Comparison of ENCODE assay signal across 11 cellular contexts in the genomic region with DNA sequence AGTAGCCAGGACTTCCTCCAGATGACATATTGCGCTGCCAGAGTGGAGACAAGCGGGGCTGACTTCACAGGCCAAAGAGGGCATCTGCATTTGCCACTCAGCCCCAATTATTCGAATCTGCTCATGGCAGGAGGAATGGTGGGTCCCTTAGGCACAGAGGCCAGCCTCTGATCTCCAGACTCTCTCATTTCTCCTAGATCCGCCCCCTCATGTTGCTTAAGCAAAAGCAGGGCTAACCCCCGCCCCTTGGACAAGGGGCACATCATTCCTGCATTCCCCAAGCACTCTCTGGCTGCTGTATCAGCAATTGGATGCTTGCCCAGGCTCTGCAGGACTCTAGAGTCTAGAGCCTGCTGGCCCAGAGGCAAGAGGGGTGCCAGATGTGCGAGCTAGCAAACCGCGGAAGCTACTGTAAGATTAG.
DNase-seq lines count a peak whose midpoint lies in the region; ATAC-seq and TF ChIP-seq lines count a peak whose summit lies in the region.
"Had no signal": no experiment of that assay in that cellular context is flagged by ENCODE, and none has a peak within 500 bp of the region (broad histone marks: within the 10 kb centered on the region; RNA-seq: fewer than 3 reads in every experiment).

No MANE protein-coding gene starts in this region.

- no peak overlapping the region for H3K27ac ChIP-seq in substantia nigra (ENCODE audit: low read depth, low read length, poor library complexity, severe bottlenecking)
- H3K27ac ChIP-seq: right lobe of liver had no signal

- ATAC-seq in SK-N-SH treated with all-trans-retinoic acid at 6 μM for 48 hours (peak; percentile 100), HG02588 (IDR thresholded peaks at IDR 0.05; ENCODE audit: unreplicated experiment) (no peak), GM18861 (IDR thresholded peaks at IDR 0.05; ENCODE audit: unreplicated experiment) (no peak)

- DNase-seq in HS-27A (ENCODE audit: low read depth) = peak; percentile 59
- DNase-seq in hippocampal formation (lab: John Stamatoyannopoulos, UW) = peak; percentile 26 to 67
- peak in 40 of 49 donors; percentile 3 to 63 (median 32) for DNase-seq in substantia nigra (lab: John Stamatoyannopoulos, UW)
- DNase-seq in activated gamma-delta T cell (lab: John Stamatoyannopoulos, UW) = no peak
- DNase-seq in glomerular visceral epithelial cell (ENCODE audit: extremely low spot score) = no peak
- DNase-seq: activated CD4-positive, alpha-beta T cell treated with anti-CD3 and anti-CD28 coated beads for 1 hour; effector CD8-positive, alpha-beta T cell had no signal

TF ChIP-seq in SK-N-SH treated with all-trans-retinoic acid at 6 μM for 48 hours, 23 proteins besides CTCF, POLR2A, EP300 and RAD21:
- TF ChIP-seq, protein P1, sequence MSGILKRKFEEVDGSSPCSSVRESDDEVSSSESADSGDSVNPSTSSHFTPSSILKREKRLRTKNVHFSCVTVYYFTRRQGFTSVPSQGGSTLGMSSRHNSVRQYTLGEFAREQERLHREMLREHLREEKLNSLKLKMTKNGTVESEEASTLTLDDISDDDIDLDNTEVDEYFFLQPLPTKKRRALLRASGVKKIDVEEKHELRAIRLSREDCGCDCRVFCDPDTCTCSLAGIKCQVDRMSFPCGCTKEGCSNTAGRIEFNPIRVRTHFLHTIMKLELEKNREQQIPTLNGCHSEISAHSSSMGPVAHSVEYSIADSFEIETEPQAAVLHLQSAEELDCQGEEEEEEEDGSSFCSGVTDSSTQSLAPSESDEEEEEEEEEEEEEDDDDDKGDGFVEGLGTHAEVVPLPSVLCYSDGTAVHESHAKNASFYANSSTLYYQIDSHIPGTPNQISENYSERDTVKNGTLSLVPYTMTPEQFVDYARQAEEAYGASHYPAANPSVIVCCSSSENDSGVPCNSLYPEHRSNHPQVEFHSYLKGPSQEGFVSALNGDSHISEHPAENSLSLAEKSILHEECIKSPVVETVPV (CRISPR knock-in tag; IDR thresholded peaks at IDR 0.05) = 0 out of 2 replicates have a peak, but pooled peaks have one; percentile 12
- TF ChIP-seq ZFP30 (CRISPR knock-in tag; IDR thresholded peaks at IDR 0.05) (no peak), ZNF70 (CRISPR knock-in tag; IDR thresholded peaks at IDR 0.05) (no peak), TOX (CRISPR knock-in tag; IDR thresholded peaks at IDR 0.05; ENCODE audit: borderline replicate concordance) (no peak), ESRRG (CRISPR knock-in tag; IDR thresholded peaks at IDR 0.05) (no peak), GLIS3 (CRISPR knock-in tag; IDR thresholded peaks at IDR 0.05) (no peak), ZNF565 (CRISPR knock-in tag; conservative IDR thresholded peaks at IDR 0.05; ENCODE audit: low read depth) (no peak), PPARA (CRISPR knock-in tag; IDR thresholded peaks at IDR 0.05; ENCODE audit: borderline replicate concordance) (no peak), ISL1 (CRISPR knock-in tag; IDR thresholded peaks at IDR 0.05) (no peak), OSR1 (CRISPR knock-in tag; IDR thresholded peaks at IDR 0.05) (no peak), ZFP3 (CRISPR knock-in tag; IDR thresholded peaks at IDR 0.05) (no peak), SNAI2 (CRISPR knock-in tag; IDR thresholded peaks at IDR 0.05) (no peak), ZNF8 (CRISPR knock-in tag; IDR thresholded peaks at IDR 0.05) (peak; percentile 51; the same call in 1 of the 2 replicates), POU6F1 (CRISPR knock-in tag; IDR thresholded peaks at IDR 0.05; ENCODE audit: borderline replicate concordance, low read depth) (no peak), TCF4 (CRISPR knock-in tag; IDR thresholded peaks at IDR 0.05; ENCODE audit: borderline replicate concordance) (peak; percentile 82), TSHZ2 (CRISPR knock-in tag; IDR thresholded peaks at IDR 0.05) (peak; percentile 86; the same call in 1 of the 2 replicates), ARNTL (CRISPR knock-in tag; IDR thresholded peaks at IDR 0.05; ENCODE audit: borderline replicate concordance, low read depth) (no peak)
- TF ChIP-seq, protein P2, sequence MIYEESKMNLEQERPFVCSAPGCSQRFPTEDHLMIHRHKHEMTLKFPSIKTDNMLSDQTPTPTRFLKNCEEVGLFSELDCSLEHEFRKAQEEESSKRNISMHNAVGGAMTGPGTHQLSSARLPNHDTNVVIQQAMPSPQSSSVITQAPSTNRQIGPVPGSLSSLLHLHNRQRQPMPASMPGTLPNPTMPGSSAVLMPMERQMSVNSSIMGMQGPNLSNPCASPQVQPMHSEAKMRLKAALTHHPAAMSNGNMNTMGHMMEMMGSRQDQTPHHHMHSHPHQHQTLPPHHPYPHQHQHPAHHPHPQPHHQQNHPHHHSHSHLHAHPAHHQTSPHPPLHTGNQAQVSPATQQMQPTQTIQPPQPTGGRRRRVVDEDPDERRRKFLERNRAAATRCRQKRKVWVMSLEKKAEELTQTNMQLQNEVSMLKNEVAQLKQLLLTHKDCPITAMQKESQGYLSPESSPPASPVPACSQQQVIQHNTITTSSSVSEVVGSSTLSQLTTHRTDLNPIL (CRISPR knock-in tag; IDR thresholded peaks at IDR 0.05; ENCODE audit: low read depth) = no peak

Comparison
In these comparisons a context has a peak if more than half of its experiments do, and no peak if none do; other contexts are left out.
1. DNase-seq: peak in HS-27A (single experiment), hippocampal formation (2 of 2) and substantia nigra (40 of 49); none in activated gamma-delta T cell (single experiment) and glomerular visceral epithelial cell (single experiment).